ENCODE assay signal across 2 cellular contexts in the genomic region with DNA sequence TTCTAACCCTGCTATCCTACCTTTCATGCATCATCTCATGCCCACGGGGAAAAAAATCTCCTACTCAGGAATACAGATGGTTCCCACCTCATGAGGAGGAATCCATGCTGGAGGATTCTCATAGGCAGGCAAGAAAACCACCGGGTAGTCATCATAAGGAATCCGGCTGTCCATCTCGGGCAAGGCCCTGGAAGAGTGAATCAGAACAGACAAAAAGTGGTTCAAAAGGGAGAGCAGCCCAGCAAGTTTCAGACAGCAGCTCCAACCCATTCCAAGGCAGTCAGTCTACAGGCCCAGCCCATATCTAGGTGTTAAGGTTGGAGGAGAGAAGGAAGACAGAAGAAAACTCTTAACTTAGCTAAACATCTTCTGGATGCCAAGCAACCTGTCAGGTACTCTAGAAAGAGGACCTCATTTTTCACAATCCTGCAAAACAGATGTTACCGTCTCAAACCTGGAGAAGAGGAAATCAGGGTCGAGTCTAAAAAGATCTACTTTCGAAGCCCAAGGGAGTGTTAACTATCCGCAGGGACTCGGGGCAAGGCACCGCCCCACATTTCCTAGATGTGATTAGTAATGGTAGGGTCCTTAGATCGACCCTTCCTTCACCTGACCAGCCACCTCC.
TF ChIP-seq lines count a peak whose summit lies in the region.

No MANE protein-coding gene starts in this region.

TF ChIP-seq in HCT116, 20 proteins besides CTCF, POLR2A, EP300 and RAD21 (continued from another document):
- TF ChIP-seq CEBPB (IDR thresholded peaks at IDR 0.05; ENCODE audit: low read depth) (no peak), ZFX (IDR thresholded peaks at IDR 0.05) (no peak), EGR1 (IDR thresholded peaks at IDR 0.05; ENCODE audit: low read depth) (no peak), YY1 (IDR thresholded peaks at IDR 0.05; ENCODE audit: extremely low read depth, insufficient replicate concordance, low read depth, low read length) (no peak)

TF ChIP-seq in liver, 16 proteins besides CTCF, POLR2A, EP300 and RAD21 (continued from another document):
- no peak for TF ChIP-seq REST (IDR thresholded peaks at IDR 0.05)
- TF ChIP-seq HNF4G (IDR thresholded peaks at IDR 0.05), result no peak
- TF ChIP-seq, protein P1, sequence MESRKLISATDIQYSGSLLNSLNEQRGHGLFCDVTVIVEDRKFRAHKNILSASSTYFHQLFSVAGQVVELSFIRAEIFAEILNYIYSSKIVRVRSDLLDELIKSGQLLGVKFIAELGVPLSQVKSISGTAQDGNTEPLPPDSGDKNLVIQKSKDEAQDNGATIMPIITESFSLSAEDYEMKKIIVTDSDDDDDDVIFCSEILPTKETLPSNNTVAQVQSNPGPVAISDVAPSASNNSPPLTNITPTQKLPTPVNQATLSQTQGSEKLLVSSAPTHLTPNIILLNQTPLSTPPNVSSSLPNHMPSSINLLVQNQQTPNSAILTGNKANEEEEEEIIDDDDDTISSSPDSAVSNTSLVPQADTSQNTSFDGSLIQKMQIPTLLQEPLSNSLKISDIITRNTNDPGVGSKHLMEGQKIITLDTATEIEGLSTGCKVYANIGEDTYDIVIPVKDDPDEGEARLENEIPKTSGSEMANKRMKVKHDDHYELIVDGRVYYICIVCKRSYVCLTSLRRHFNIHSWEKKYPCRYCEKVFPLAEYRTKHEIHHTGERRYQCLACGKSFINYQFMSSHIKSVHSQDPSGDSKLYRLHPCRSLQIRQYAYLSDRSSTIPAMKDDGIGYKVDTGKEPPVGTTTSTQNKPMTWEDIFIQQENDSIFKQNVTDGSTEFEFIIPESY (IDR thresholded peaks at IDR 0.05), result no peak
- TF ChIP-seq RXRA (IDR thresholded peaks at IDR 0.05), result no peak
- TF ChIP-seq YY1 (IDR thresholded peaks at IDR 0.05), result no peak
- TF ChIP-seq GABPA (IDR thresholded peaks at IDR 0.05 in 1 of 2, conservative IDR thresholded peaks at IDR 0.05 in 1 of 2), result no peak
- TF ChIP-seq HNF4A (conservative IDR thresholded peaks at IDR 0.05), result no peak
- TF ChIP-seq, protein P2, sequence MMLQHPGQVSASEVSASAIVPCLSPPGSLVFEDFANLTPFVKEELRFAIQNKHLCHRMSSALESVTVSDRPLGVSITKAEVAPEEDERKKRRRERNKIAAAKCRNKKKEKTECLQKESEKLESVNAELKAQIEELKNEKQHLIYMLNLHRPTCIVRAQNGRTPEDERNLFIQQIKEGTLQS (IDR thresholded peaks at IDR 0.05), result no peak
- no peak for TF ChIP-seq SP1 (IDR thresholded peaks at IDR 0.05)
- TF ChIP-seq NR2F2 (IDR thresholded peaks at IDR 0.05), result no peak
- TF ChIP-seq TAF1 (conservative IDR thresholded peaks at IDR 0.05), result no peak
- no peak for TF ChIP-seq JUND (IDR thresholded peaks at IDR 0.05)
- no peak for TF ChIP-seq EGR1 (IDR thresholded peaks at IDR 0.05; ENCODE audit: low read depth in 2 of 2)
- no peak for TF ChIP-seq FOXA2 (IDR thresholded peaks at IDR 0.05)
